11 cellular contexts compared by ENCODE assay signal in genomic region chr6:108883172-108883571, GRCh38. TPM values are rescaled to one million over a fixed set of nuclear protein-coding genes. Genes with fewer than 3 reads are reported as not detected.
DNase-seq lines count a peak whose midpoint lies in the region; ATAC-seq lines count a peak whose summit lies in the region.
"Had no signal": no experiment of that assay in that cellular context is flagged by ENCODE, and none has a peak within 500 bp of the region (broad histone marks: within the 10 kb centered on the region; RNA-seq: fewer than 3 reads in every experiment).

No MANE protein-coding gene starts in this region.

- peaks cover 18% of the 10 kb centered on the region for H3K9me3 Mint-ChIP-seq in activated naive CD8-positive, alpha-beta T cell treated with anti-CD3 and anti-CD28 coated beads, Interleukin-2, amount 50 U/mL, for 24 hours
- peaks cover 0 to 24% (median 6%) of the 10 kb centered on the region in 11 donors for H3K9me3 Mint-ChIP-seq in naive thymus-derived CD4-positive, alpha-beta T cell

- H3K27me3 Mint-ChIP-seq in activated naive CD8-positive, alpha-beta T cell treated with anti-CD3 and anti-CD28 coated beads, Interleukin-2, amount 50 U/mL, for 24 hours, result no peaks in the 10 kb centered on the region
- peaks cover 0 to 42% (median 0%) of the 10 kb centered on the region in 5 donors for H3K27me3 Mint-ChIP-seq in naive thymus-derived CD4-positive, alpha-beta T cell

- DNase-seq in activated naive CD8-positive, alpha-beta T cell treated with anti-CD3 and anti-CD28 coated beads, Interleukin-2, amount 50 U/mL, for 24 hours, result no peak
- DNase-seq in naive thymus-derived CD4-positive, alpha-beta T cell, result no peak
- DNase-seq in stimulated activated CD4-positive, alpha-beta T cell treated with anti-CD3 and anti-CD28 coated beads, Interleukin-4, amount 100 ng/mL, for 4 hours, result no peak
- no peak for DNase-seq in HPDE6-E6E7 (ENCODE audit: extremely low spot score)
- DNase-seq: EL; NCI-H226; right lobe of liver; stimulated activated naive CD4-positive, alpha-beta T cell had no signal

- peak overlapping the region; percentile 8 for H3K27ac Mint-ChIP-seq in activated naive CD8-positive, alpha-beta T cell treated with anti-CD3 and anti-CD28 coated beads, Interleukin-2, amount 50 U/mL, for 24 hours
- H3K27ac Mint-ChIP-seq in naive thymus-derived CD4-positive, alpha-beta T cell, result peak overlapping the region in 1 of 9 donors; percentile 67

- POLR2A ChIA-PET in naive thymus-derived CD4-positive, alpha-beta T cell (lab: Charles Lee), result no interaction called here

- no peak overlapping the region for H3K4me3 ChIP-seq in naive thymus-derived CD4-positive, alpha-beta T cell (ENCODE audit: low read length)
- H3K4me3 ChIP-seq: right lobe of liver had no signal

- intact Hi-C loops in naive thymus-derived CD4-positive, alpha-beta T cell (cut with micrococcal nuclease), result loop anchor here in 1 of 2 donors (1.0 to 5.0 kb wide), 4 partner anchors 8 to 1061 kb away; partner anchors contain the start of gene SCML4

- CTCF ChIA-PET in naive thymus-derived CD4-positive, alpha-beta T cell (lab: Charles Lee), result no interaction called here

- H3K36me3 ChIP-seq in naive thymus-derived CD4-positive, alpha-beta T cell (ENCODE audit: control insufficient read depth in 2 of 3, insufficient read depth in 3 of 3, low read length in 3 of 3), result peaks cover 0 to 8% (median 0%) of the 10 kb centered on the region in 3 experiments
- H3K36me3 ChIP-seq: right lobe of liver had no signal

- H3K27ac ChIP-seq in naive thymus-derived CD4-positive, alpha-beta T cell (ENCODE audit: low read depth, low read length), result no peak overlapping the region
- H3K27ac ChIP-seq: right lobe of liver had no signal

- H3K4me1 ChIP-seq in naive thymus-derived CD4-positive, alpha-beta T cell (ENCODE audit: control insufficient read depth in 2 of 2, insufficient read depth in 2 of 2, low read length in 2 of 2), result no peaks in the 10 kb centered on the region
- H3K4me1 ChIP-seq: right lobe of liver had no signal

- H3K9me3 ChIP-seq in naive thymus-derived CD4-positive, alpha-beta T cell (ENCODE audit: control insufficient read depth in 2 of 3, low read length in 3 of 3), result no peaks in the 10 kb centered on the region
- H3K9me3 ChIP-seq: right lobe of liver had no signal

- ATAC-seq in GM18909 (IDR thresholded peaks at IDR 0.05; ENCODE audit: poor library complexity, unreplicated experiment) (peak; percentile 85), GM21576 (IDR thresholded peaks at IDR 0.05; ENCODE audit: unreplicated experiment) (peak; percentile 75), HG03342 (IDR thresholded peaks at IDR 0.05; ENCODE audit: unreplicated experiment) (peak; percentile 90)
- peak; percentile 92 for ATAC-seq in activated naive CD8-positive, alpha-beta T cell treated with anti-CD3 and anti-CD28 coated beads, Interleukin-2, amount 50 U/mL, for 24 hours
- no peak for ATAC-seq in naive thymus-derived CD4-positive, alpha-beta T cell

- H3K36me3 Mint-ChIP-seq in activated naive CD8-positive, alpha-beta T cell treated with anti-CD3 and anti-CD28 coated beads, Interleukin-2, amount 50 U/mL, for 24 hours (ENCODE audit: low read depth), result peaks cover 4% of the 10 kb centered on the region
- peaks cover 15 to 56% (median 35%) of the 10 kb centered on the region in 5 donors for H3K36me3 Mint-ChIP-seq in naive thymus-derived CD4-positive, alpha-beta T cell

- no peaks in the 10 kb centered on the region for H3K27me3 ChIP-seq in naive thymus-derived CD4-positive, alpha-beta T cell (ENCODE audit: control insufficient read depth in 2 of 2, insufficient read depth in 2 of 2, low read length in 2 of 2)
- H3K27me3 ChIP-seq: right lobe of liver had no signal

- peaks cover 32% of the 10 kb centered on the region for H3K4me1 Mint-ChIP-seq in activated naive CD8-positive, alpha-beta T cell treated with anti-CD3 and anti-CD28 coated beads, Interleukin-2, amount 50 U/mL, for 24 hours
- H3K4me1 Mint-ChIP-seq in naive thymus-derived CD4-positive, alpha-beta T cell, result peaks cover 0 to 39% (median 5%) of the 10 kb centered on the region in 7 donors

- no peak overlapping the region for H3K4me3 Mint-ChIP-seq in activated naive CD8-positive, alpha-beta T cell treated with anti-CD3 and anti-CD28 coated beads, Interleukin-2, amount 50 U/mL, for 24 hours
- peak overlapping the region in 1 of 10 donors; percentile 24 for H3K4me3 Mint-ChIP-seq in naive thymus-derived CD4-positive, alpha-beta T cell

RNA-seq across cellular contexts. Expression of gene ARMC2, which starts 35.0 kb away (rescaled TPM):
- 10 to 100 TPM in 2 of 5 experiments, 1 to 10 TPM in 3; 6.2 to 12.7 (median 7.9) TPM for total RNA-seq in naive thymus-derived CD4-positive, alpha-beta T cell
- polyA plus RNA-seq in naive thymus-derived CD4-positive, alpha-beta T cell, result 1 to 10 TPM; 3.6 to 5.4 TPM
